Comparison of ENCODE assay signal across 1 cellular context in the genomic region with DNA sequence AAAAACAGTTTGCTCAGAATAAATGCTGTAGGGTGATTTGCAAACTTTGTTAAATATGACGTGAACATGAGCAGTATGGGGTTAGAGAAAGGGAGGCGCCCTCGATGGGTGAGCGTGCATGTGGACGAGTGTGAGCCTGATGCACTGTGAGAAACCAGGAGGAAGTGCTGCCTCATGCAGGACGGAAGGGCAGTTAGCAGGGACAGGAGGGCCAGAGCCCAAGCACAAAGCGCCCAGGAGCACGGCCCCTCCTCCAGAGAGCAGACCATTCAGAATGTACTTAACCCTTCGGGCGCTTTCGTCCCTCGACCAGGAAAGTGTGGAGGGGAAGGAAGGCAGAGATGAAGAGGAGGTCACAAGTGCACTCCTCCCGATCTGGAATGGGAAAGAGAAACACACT.
TF ChIP-seq lines count a peak whose summit lies in the region.

No MANE protein-coding gene starts in this region.

TF ChIP-seq in H1, 55 proteins besides CTCF, POLR2A, EP300 and RAD21:
- TF ChIP-seq JUN (IDR thresholded peaks at IDR 0.05; ENCODE audit: low read depth, low read length) (no peak), TBP (IDR thresholded peaks at IDR 0.05; ENCODE audit: low read depth, low read length) (peak; percentile 62; the same call in 1 of the 2 replicates), TAF7 (optimal IDR thresholded peaks at IDR 0.05; ENCODE audit: borderline replicate concordance, low read depth, low read length) (no peak), KDM1A (IDR thresholded peaks at IDR 0.05; ENCODE audit: borderline replicate concordance, low read length) (no peak), CHD1 (IDR thresholded peaks at IDR 0.05; ENCODE audit: low read depth, low read length) (no peak), GABPA (IDR thresholded peaks at IDR 0.05; ENCODE audit: borderline replicate concordance, insufficient read depth, low read length) (no peak), ZNF274 (IDR thresholded peaks at IDR 0.05; ENCODE audit: borderline replicate concordance, extremely low read depth, low read length) (no peak), POLR2AphosphoS5 (IDR thresholded peaks at IDR 0.05; ENCODE audit: low read depth, low read length) (peak; percentile 63; the same call in 1 of the 2 replicates), GTF2F1 (IDR thresholded peaks at IDR 0.05; ENCODE audit: borderline replicate concordance, low read depth, low read length) (no peak), EGR1 (IDR thresholded peaks at IDR 0.05; ENCODE audit: borderline replicate concordance, low read depth, low read length) (no peak), BRCA1 (IDR thresholded peaks at IDR 0.05; ENCODE audit: low read depth, low read length) (no peak), CBX5 (IDR thresholded peaks at IDR 0.05; ENCODE audit: low read depth, low read length) (no peak), NRF1 (IDR thresholded peaks at IDR 0.05; ENCODE audit: low read depth, low read length) (no peak), SP4 (IDR thresholded peaks at IDR 0.05; ENCODE audit: low read length) (no peak), KDM4A (IDR thresholded peaks at IDR 0.05; ENCODE audit: low read depth, low read length, severe bottlenecking) (no peak), BACH1 (IDR thresholded peaks at IDR 0.05; ENCODE audit: low read length) (peak; percentile 29; the same call in 1 of the 2 replicates), FOSL1 (IDR thresholded peaks at IDR 0.05; ENCODE audit: insufficient read depth, low read depth, low read length) (no peak), RNF2 (IDR thresholded peaks at IDR 0.05; ENCODE audit: borderline replicate concordance, low read depth, low read length, missing control alignments, poor library complexity, severe bottlenecking) (no peak), SP1 (IDR thresholded peaks at IDR 0.05; ENCODE audit: low read depth, low read length) (no peak), SAP30 (IDR thresholded peaks at IDR 0.05; ENCODE audit: insufficient read depth, insufficient replicate concordance, low read length) (no peak), CHD2 (IDR thresholded peaks at IDR 0.05; ENCODE audit: low read length) (no peak), CREB1 (IDR thresholded peaks at IDR 0.05) (no peak), TEAD4 (IDR thresholded peaks at IDR 0.05; ENCODE audit: low read depth, low read length) (no peak), CTBP2 (IDR thresholded peaks at IDR 0.05; ENCODE audit: borderline replicate concordance, insufficient read depth, insufficient read length, low read length) (peak; percentile 40), CBX8 (IDR thresholded peaks at IDR 0.05; ENCODE audit: borderline replicate concordance, low read depth, low read length) (no peak), BCL11A (IDR thresholded peaks at IDR 0.05; ENCODE audit: low read depth in 2 of 2, low read length in 2 of 2) (no peak), SIX5 (IDR thresholded peaks at IDR 0.05; ENCODE audit: low read depth, low read length) (no peak), MAFK (IDR thresholded peaks at IDR 0.05; ENCODE audit: low read depth, low read length) (peak; percentile 40; the same call in 1 of the 2 replicates), HDAC2 (IDR thresholded peaks at IDR 0.05; ENCODE audit: borderline replicate concordance in 1 of 2, low read depth in 2 of 2, low read length in 2 of 2) (no peak), TAF1 (IDR thresholded peaks at IDR 0.05; ENCODE audit: low read depth, low read length) (peak; percentile 63), SIN3A (conservative IDR thresholded peaks at IDR 0.05 in 1 of 2, IDR thresholded peaks at IDR 0.05 in 1 of 2; ENCODE audit: low read depth in 1 of 2, low read length in 2 of 2) (no peak), SRF (IDR thresholded peaks at IDR 0.05; ENCODE audit: low read depth, low read length) (no peak), KDM5A (IDR thresholded peaks at IDR 0.05; ENCODE audit: low read length) (no peak), HDAC6 (IDR thresholded peaks at IDR 0.05; ENCODE audit: low read depth, low read length) (no peak), SIRT6 (IDR thresholded peaks at IDR 0.05; ENCODE audit: low read length) (no peak), YY1 (IDR thresholded peaks at IDR 0.05; ENCODE audit: low read depth, low read length) (no peak), TCF12 (IDR thresholded peaks at IDR 0.05; ENCODE audit: low read depth, low read length) (no peak), RBBP5 (IDR thresholded peaks at IDR 0.05; ENCODE audit: borderline replicate concordance, low read depth, low read length) (0 out of 2 replicates have a peak, but pooled peaks have one; percentile 47), ASH2L (IDR thresholded peaks at IDR 0.05; ENCODE audit: low read length) (peak; percentile 68), RFX5 (IDR thresholded peaks at IDR 0.05; ENCODE audit: borderline replicate concordance, low read depth, low read length) (no peak), CEBPB (IDR thresholded peaks at IDR 0.05; ENCODE audit: low read depth, low read length) (no peak), RXRA (IDR thresholded peaks at IDR 0.05; ENCODE audit: insufficient read depth, low read depth, low read length) (no peak), JUND (IDR thresholded peaks at IDR 0.05; ENCODE audit: low read length) (no peak), EZH2 (IDR thresholded peaks at IDR 0.05; ENCODE audit: low read depth, low read length, severe bottlenecking) (no peak), SP2 (IDR thresholded peaks at IDR 0.05; ENCODE audit: low read length) (no peak), NANOG (IDR thresholded peaks at IDR 0.05; ENCODE audit: insufficient read depth, low read depth, low read length, poor library complexity, severe bottlenecking) (no peak), SUZ12 (IDR thresholded peaks at IDR 0.05; ENCODE audit: low read length) (no peak), PHF8 (conservative IDR thresholded peaks at IDR 0.05; ENCODE audit: low read depth, low read length) (no peak), POU5F1 (IDR thresholded peaks at IDR 0.05; ENCODE audit: low read depth, low read length) (no peak)
- TF ChIP-seq, protein P1, sequence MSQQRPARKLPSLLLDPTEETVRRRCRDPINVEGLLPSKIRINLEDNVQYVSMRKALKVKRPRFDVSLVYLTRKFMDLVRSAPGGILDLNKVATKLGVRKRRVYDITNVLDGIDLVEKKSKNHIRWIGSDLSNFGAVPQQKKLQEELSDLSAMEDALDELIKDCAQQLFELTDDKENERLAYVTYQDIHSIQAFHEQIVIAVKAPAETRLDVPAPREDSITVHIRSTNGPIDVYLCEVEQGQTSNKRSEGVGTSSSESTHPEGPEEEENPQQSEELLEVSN (IDR thresholded peaks at IDR 0.05), result peak; percentile 95
- TF ChIP-seq, protein P2, sequence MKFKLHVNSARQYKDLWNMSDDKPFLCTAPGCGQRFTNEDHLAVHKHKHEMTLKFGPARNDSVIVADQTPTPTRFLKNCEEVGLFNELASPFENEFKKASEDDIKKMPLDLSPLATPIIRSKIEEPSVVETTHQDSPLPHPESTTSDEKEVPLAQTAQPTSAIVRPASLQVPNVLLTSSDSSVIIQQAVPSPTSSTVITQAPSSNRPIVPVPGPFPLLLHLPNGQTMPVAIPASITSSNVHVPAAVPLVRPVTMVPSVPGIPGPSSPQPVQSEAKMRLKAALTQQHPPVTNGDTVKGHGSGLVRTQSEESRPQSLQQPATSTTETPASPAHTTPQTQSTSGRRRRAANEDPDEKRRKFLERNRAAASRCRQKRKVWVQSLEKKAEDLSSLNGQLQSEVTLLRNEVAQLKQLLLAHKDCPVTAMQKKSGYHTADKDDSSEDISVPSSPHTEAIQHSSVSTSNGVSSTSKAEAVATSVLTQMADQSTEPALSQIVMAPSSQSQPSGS (IDR thresholded peaks at IDR 0.05; ENCODE audit: low read length), result peak; percentile 29; the same call in 1 of the 2 replicates
- TF ChIP-seq, protein P3, sequence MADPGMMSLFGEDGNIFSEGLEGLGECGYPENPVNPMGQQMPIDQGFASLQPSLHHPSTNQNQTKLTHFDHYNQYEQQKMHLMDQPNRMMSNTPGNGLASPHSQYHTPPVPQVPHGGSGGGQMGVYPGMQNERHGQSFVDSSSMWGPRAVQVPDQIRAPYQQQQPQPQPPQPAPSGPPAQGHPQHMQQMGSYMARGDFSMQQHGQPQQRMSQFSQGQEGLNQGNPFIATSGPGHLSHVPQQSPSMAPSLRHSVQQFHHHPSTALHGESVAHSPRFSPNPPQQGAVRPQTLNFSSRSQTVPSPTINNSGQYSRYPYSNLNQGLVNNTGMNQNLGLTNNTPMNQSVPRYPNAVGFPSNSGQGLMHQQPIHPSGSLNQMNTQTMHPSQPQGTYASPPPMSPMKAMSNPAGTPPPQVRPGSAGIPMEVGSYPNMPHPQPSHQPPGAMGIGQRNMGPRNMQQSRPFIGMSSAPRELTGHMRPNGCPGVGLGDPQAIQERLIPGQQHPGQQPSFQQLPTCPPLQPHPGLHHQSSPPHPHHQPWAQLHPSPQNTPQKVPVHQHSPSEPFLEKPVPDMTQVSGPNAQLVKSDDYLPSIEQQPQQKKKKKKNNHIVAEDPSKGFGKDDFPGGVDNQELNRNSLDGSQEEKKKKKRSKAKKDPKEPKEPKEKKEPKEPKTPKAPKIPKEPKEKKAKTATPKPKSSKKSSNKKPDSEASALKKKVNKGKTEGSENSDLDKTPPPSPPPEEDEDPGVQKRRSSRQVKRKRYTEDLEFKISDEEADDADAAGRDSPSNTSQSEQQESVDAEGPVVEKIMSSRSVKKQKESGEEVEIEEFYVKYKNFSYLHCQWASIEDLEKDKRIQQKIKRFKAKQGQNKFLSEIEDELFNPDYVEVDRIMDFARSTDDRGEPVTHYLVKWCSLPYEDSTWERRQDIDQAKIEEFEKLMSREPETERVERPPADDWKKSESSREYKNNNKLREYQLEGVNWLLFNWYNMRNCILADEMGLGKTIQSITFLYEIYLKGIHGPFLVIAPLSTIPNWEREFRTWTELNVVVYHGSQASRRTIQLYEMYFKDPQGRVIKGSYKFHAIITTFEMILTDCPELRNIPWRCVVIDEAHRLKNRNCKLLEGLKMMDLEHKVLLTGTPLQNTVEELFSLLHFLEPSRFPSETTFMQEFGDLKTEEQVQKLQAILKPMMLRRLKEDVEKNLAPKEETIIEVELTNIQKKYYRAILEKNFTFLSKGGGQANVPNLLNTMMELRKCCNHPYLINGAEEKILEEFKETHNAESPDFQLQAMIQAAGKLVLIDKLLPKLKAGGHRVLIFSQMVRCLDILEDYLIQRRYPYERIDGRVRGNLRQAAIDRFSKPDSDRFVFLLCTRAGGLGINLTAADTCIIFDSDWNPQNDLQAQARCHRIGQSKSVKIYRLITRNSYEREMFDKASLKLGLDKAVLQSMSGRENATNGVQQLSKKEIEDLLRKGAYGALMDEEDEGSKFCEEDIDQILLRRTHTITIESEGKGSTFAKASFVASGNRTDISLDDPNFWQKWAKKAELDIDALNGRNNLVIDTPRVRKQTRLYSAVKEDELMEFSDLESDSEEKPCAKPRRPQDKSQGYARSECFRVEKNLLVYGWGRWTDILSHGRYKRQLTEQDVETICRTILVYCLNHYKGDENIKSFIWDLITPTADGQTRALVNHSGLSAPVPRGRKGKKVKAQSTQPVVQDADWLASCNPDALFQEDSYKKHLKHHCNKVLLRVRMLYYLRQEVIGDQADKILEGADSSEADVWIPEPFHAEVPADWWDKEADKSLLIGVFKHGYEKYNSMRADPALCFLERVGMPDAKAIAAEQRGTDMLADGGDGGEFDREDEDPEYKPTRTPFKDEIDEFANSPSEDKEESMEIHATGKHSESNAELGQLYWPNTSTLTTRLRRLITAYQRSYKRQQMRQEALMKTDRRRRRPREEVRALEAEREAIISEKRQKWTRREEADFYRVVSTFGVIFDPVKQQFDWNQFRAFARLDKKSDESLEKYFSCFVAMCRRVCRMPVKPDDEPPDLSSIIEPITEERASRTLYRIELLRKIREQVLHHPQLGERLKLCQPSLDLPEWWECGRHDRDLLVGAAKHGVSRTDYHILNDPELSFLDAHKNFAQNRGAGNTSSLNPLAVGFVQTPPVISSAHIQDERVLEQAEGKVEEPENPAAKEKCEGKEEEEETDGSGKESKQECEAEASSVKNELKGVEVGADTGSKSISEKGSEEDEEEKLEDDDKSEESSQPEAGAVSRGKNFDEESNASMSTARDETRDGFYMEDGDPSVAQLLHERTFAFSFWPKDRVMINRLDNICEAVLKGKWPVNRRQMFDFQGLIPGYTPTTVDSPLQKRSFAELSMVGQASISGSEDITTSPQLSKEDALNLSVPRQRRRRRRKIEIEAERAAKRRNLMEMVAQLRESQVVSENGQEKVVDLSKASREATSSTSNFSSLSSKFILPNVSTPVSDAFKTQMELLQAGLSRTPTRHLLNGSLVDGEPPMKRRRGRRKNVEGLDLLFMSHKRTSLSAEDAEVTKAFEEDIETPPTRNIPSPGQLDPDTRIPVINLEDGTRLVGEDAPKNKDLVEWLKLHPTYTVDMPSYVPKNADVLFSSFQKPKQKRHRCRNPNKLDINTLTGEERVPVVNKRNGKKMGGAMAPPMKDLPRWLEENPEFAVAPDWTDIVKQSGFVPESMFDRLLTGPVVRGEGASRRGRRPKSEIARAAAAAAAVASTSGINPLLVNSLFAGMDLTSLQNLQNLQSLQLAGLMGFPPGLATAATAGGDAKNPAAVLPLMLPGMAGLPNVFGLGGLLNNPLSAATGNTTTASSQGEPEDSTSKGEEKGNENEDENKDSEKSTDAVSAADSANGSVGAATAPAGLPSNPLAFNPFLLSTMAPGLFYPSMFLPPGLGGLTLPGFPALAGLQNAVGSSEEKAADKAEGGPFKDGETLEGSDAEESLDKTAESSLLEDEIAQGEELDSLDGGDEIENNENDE (IDR thresholded peaks at IDR 0.05; ENCODE audit: insufficient replicate concordance, low read length), result no peak
- TF ChIP-seq, protein P4, sequence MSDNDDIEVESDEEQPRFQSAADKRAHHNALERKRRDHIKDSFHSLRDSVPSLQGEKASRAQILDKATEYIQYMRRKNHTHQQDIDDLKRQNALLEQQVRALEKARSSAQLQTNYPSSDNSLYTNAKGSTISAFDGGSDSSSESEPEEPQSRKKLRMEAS (IDR thresholded peaks at IDR 0.05), result peak; percentile 99
- TF ChIP-seq, protein P5, sequence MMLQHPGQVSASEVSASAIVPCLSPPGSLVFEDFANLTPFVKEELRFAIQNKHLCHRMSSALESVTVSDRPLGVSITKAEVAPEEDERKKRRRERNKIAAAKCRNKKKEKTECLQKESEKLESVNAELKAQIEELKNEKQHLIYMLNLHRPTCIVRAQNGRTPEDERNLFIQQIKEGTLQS (IDR thresholded peaks at IDR 0.05; ENCODE audit: insufficient read depth, low read depth, low read length), result no peak
- TF ChIP-seq, protein P6, sequence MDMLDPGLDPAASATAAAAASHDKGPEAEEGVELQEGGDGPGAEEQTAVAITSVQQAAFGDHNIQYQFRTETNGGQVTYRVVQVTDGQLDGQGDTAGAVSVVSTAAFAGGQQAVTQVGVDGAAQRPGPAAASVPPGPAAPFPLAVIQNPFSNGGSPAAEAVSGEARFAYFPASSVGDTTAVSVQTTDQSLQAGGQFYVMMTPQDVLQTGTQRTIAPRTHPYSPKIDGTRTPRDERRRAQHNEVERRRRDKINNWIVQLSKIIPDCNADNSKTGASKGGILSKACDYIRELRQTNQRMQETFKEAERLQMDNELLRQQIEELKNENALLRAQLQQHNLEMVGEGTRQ (IDR thresholded peaks at IDR 0.05; ENCODE audit: low read length), result peak; percentile 34; the same call in 1 of the 2 replicates
